Comparison of ENCODE assay signal across 26 cellular contexts in genomic region chr20:60788070-60788469, GRCh38.
"Had no signal": no experiment of that assay in that cellular context is flagged by ENCODE, and none has a peak within 500 bp of the region (broad histone marks: within the 10 kb centered on the region; RNA-seq: fewer than 3 reads in every experiment).

No MANE protein-coding gene starts in this region.

- H3K27ac ChIP-seq: stomach, suprapubic skin, testis, thoracic aorta, thyroid gland, tibial artery, tibial nerve, transverse colon, upper lobe of left lung, upper lobe of right lung, uterus, vagina had no signal

- H3K4me1 ChIP-seq: stomach, suprapubic skin, testis, thyroid gland, tibial artery, transverse colon, upper lobe of left lung, upper lobe of right lung, uterus, vagina had no signal

- H3K4me3 ChIP-seq: stomach, suprapubic skin, testis, thoracic aorta, thyroid gland, tibial artery, tibial nerve, transverse colon, upper lobe of left lung, upper lobe of right lung, uterus, vagina had no signal

- H3K9me3 ChIP-seq: stomach, suprapubic skin, testis, thoracic aorta, thyroid gland, tibial artery, tibial nerve, transverse colon, upper lobe of left lung, upper lobe of right lung, uterus, vagina had no signal

- H3K27me3 ChIP-seq: testis, thyroid gland, tibial artery, tibial nerve, transverse colon, upper lobe of left lung, upper lobe of right lung, uterus, vagina had no signal

- DNase-seq: stimulated activated CD4-positive, alpha-beta T cell treated with anti-CD3 and anti-CD28 coated beads, Interleukin-2, amount 100 ng/mL, for 48 hours; stimulated activated CD4-positive, alpha-beta T cell treated with anti-CD3 and anti-CD28 coated beads, Interleukin-4, amount 100 ng/mL, for 1 hour; stimulated activated CD4-positive, alpha-beta T cell treated with anti-CD3 and anti-CD28 coated beads, Interleukin-4, amount 100 ng/mL, for 24 hours; stimulated activated CD4-positive, alpha-beta T cell treated with anti-CD3 and anti-CD28 coated beads, Interleukin-4, amount 100 ng/mL, for 4 hours; stimulated activated CD8-positive, alpha-beta memory T cell treated with anti-CD3 and anti-CD28 coated beads, Interleukin-4, amount 100 ng/mL, for 48 hours; stimulated activated naive B cell treated with anti-CD40 and anti-IgM and Interleukin-4, amounts not matched to agents 10 μg/mL and 1 μg/mL and 100 μg/mL, for 72 hours; stimulated activated naive CD4-positive, alpha-beta T cell; stimulated activated naive CD4-positive, alpha-beta T cell treated with Interleukin-2 at 50 U/mL for 16 hours; stimulated activated naive CD8-positive, alpha-beta T cell treated with anti-CD3 and anti-CD28 coated beads, Interleukin-15, amount 100 ng/mL, for 72 hours; stimulated activated naive CD8-positive, alpha-beta T cell treated with anti-CD3 and anti-CD28 coated beads, Interleukin-15, Interleukin-2, amounts not matched to agents 100 U/mL and 50 U/mL, for 24 hours; stomach; substantia nigra; testis; thyroid gland; tibial artery; transverse colon; trophoblast cell; upper lobe of left lung; upper lobe of right lung; uterus had no signal

- H3K36me3 ChIP-seq: stomach, suprapubic skin, thoracic aorta, thyroid gland, tibial artery, tibial nerve, transverse colon, upper lobe of left lung, upper lobe of right lung, uterus, vagina had no signal

- ATAC-seq: stimulated activated effector memory CD8-positive, alpha-beta T cell treated with anti-CD3 and anti-CD28 coated beads, Interleukin-12 subunit alpha, Interleukin-12 subunit beta, amount 100 ng/mL, for 72 hours; stimulated activated memory B cell treated with anti-CD40 and anti-IgM and Interleukin-4, amounts not matched to agents 10 μg/mL and 1 μg/mL and 100 μg/mL, for 72 hours; stimulated activated naive B cell treated with anti-CD40 and anti-IgM and Interleukin-4, amounts not matched to agents 10 μg/mL and 1 μg/mL and 100 μg/mL, for 72 hours; stimulated activated naive CD8-positive, alpha-beta T cell treated with anti-CD3 and anti-CD28 coated beads, Interleukin-15, amount 100 ng/mL, for 72 hours; stimulated activated naive CD8-positive, alpha-beta T cell treated with anti-CD3 and anti-CD28 coated beads, Interleukin-15, Interleukin-2, amounts not matched to agents 100 U/mL and 50 U/mL, for 24 hours; upper lobe of right lung had no signal
